ENCODE assay signal across 4 cellular contexts in the genomic region with DNA sequence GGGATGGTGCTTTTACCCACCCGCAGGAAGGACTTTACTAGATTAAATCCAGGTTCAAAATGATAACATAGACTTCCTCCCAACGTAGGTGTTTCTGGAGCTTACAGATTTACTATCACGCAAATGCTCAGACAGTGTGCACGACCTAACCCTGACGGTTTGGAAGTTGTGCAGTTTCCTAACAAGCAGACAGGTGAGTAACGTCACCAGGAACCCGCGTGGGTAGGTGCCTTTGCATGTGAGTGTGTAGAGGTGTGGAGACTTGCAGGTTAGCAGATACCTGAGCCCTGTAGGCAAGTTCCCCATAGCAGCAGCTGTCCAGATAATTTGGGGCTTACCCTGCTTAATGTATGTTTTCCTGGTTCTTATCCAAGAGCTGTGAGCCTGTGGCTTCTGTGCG. TPM values are rescaled to one million over a fixed set of nuclear protein-coding genes. Genes with fewer than 3 reads are reported as not detected.
"Had no signal": no experiment of that assay in that cellular context is flagged by ENCODE, and none has a peak within 500 bp of the region (broad histone marks: within the 10 kb centered on the region; RNA-seq: fewer than 3 reads in every experiment).

No MANE protein-coding gene starts in this region.

RNA-seq across cellular contexts. Expression of gene GPR31, which starts 29.5 kb away (rescaled TPM):
- total RNA-seq: LHCN-M2, M059J, MCF 10A, NCI-H460 had no signal
